ENCODE assay signal across 18 cellular contexts in the genomic region with DNA sequence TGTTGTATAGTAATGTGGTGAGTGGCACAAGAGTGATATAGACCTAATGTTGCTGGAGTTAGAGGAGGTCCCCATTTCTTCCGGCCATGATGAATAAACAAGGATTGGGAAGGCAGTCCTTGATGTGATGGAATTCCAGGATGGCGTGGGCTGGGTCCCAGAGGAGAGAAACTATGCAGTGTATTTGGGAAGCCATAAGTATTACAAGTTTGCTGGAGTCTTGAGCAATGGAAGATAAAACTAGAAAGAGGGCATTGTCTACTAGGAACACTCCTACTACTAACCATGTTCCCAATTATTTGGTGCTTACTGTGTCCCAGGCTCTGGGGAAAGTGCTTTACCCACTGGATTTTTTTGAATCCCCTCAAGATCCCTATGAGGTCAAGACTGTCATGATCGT. TPM values are rescaled to one million over a fixed set of nuclear protein-coding genes. Genes with fewer than 3 reads are reported as not detected.
A peak's percentile ranks its signal among the peaks of the same experiment; 100 is the strongest.
DNase-seq lines count a peak whose midpoint lies in the region; ATAC-seq and TF ChIP-seq lines count a peak whose summit lies in the region.
"Had no signal": no experiment of that assay in that cellular context is flagged by ENCODE, and none has a peak within 500 bp of the region (broad histone marks: within the 10 kb centered on the region; RNA-seq: fewer than 3 reads in every experiment).

No MANE protein-coding gene starts in this region.

- H3K4me2 ChIP-seq in osteoblast (ENCODE audit: insufficient read depth, low read length) = peak overlapping the region; percentile 45

- DNase-seq in COLO829 (ENCODE audit: low spot score) (peak; percentile 96), cardiac fibroblast (ENCODE audit: low read depth in 2 of 2) (peak; percentile 77 to 97), heart right ventricle (peak in 1 of 2 donors; percentile 23), osteoblast (ENCODE audit: insufficient read length, low spot score, missing footprints) (peak; percentile 86), GM19240 (ENCODE audit: insufficient read length, low spot score) (no peak), dorsolateral prefrontal cortex (no peak)
- DNase-seq: GF-D8; HFFc6; KBM-7; NCI-H1417 treated with DMSO at 0.1 percent for 48 hours; NCI-H1930; NCI-H2171 treated with DMSO at 0.1 percent for 48 hours; NCI-H446 treated with DMSO at 0.1 percent for 48 hours; NK-92 treated with Interleukin-12 subunit alpha and Interleukin-12 subunit beta, amount 100 ng/mL, for 24 hours; SJCRH30 had no signal

- H3K27me3 ChIP-seq in heart right ventricle (no peaks in the 10 kb centered on the region), osteoblast (ENCODE audit: insufficient read depth, low read length) (no peaks in the 10 kb centered on the region), dorsolateral prefrontal cortex (no peaks in the 10 kb centered on the region)
- H3K27me3 ChIP-seq: SJCRH30 had no signal

- WGBS in heart right ventricle, 2 donors = 65 to 69% methylated on average over 3 of the region's 3 CpGs

- H3K9me3 ChIP-seq in heart right ventricle = no peaks in the 10 kb centered on the region
- no peaks in the 10 kb centered on the region for H3K9me3 ChIP-seq in osteoblast (ENCODE audit: low read depth, low read length)

- peak overlapping the region; percentile 16 for H2AFZ ChIP-seq in osteoblast (ENCODE audit: low read length)

- peak overlapping the region in 3 of 10 donors; percentile 48 to 70 (median 51) for H3K27ac ChIP-seq in heart right ventricle
- H3K27ac ChIP-seq in osteoblast (ENCODE audit: low read depth, low read length) = peak overlapping the region; percentile 74
- no peak overlapping the region for H3K27ac ChIP-seq in dorsolateral prefrontal cortex
- H3K27ac ChIP-seq: SJCRH30 had no signal

- ATAC-seq in heart right ventricle (peak in 7 of 8 donors; percentile 58 to 89 (median 82)), GM19023 (IDR thresholded peaks at IDR 0.05; ENCODE audit: unreplicated experiment) (no peak), GM19397 (IDR thresholded peaks at IDR 0.05; ENCODE audit: unreplicated experiment) (no peak)

- H4K20me1 ChIP-seq in osteoblast (ENCODE audit: insufficient read depth, low read length) = no peaks in the 10 kb centered on the region

- no peaks in the 10 kb centered on the region for H3K36me3 ChIP-seq in heart right ventricle
- H3K36me3 ChIP-seq in osteoblast (ENCODE audit: insufficient read depth, low read length) = no peaks in the 10 kb centered on the region

- peaks cover 0 to 35% (median 7%) of the 10 kb centered on the region in 9 donors for H3K4me1 ChIP-seq in heart right ventricle
- H3K4me1 ChIP-seq in osteoblast (ENCODE audit: insufficient read depth, low read length) = peaks cover 18% of the 10 kb centered on the region

- intact Hi-C loops in heart right ventricle (cut with DNase I) (loop anchor here in 1 of 10 donors (10.0 kb wide), 1 partner anchor 71 kb away; no protein-coding TSS in a partner anchor), dorsolateral prefrontal cortex (cut with DNase I) (no loop called here)

- TF ChIP-seq CTCF in cardiac fibroblast (IDR thresholded peaks at IDR 0.05; ENCODE audit: low read depth, low read length) (no peak), heart right ventricle (IDR thresholded peaks at IDR 0.05) (no peak), osteoblast (IDR thresholded peaks at IDR 0.05; ENCODE audit: extremely low read depth, low read depth, low read length) (no peak), dorsolateral prefrontal cortex (IDR thresholded peaks at IDR 0.05 in 54 of 56, conservative IDR thresholded peaks at IDR 0.05 in 2 of 56; ENCODE audit: low read depth in 1 of 56, partially characterized antibody in 56 of 56) (no peak)

- no peak overlapping the region for H3K4me3 ChIP-seq in cardiac fibroblast (replicated peaks in 1 of 2; ENCODE audit: low read depth in 2 of 2, low read length in 2 of 2)
- no peak overlapping the region for H3K4me3 ChIP-seq in heart right ventricle
- H3K4me3 ChIP-seq in osteoblast (ENCODE audit: insufficient read depth, low read length) = no peak overlapping the region
- H3K4me3 ChIP-seq in dorsolateral prefrontal cortex = no peak overlapping the region
- H3K4me3 ChIP-seq: SJCRH30 had no signal

- peaks cover 9% of the 10 kb centered on the region for H3K79me2 ChIP-seq in osteoblast (ENCODE audit: insufficient read depth, low read length)

RNA-seq across cellular contexts. Expression of a gene that starts 20.0 kb away (rescaled TPM):
- total RNA-seq in heart right ventricle = 1 to 10 TPM in 7 of 10 donors, under 1 TPM in 3; 0.87 to 5.1 (median 1.7) TPM
- 1 to 10 TPM; 1.3 to 3.2 TPM for polyA plus RNA-seq in heart right ventricle
- total RNA-seq in osteoblast = 8.5 and 10.5 TPM in 2 replicates
- 10 to 100 TPM in 118 of 120 experiments, 1 to 10 TPM in 2; 8.6 to 50.7 (median 16.4) TPM for total RNA-seq in dorsolateral prefrontal cortex
- total RNA-seq: OCI-LY7 had no signal

Comparison
In these comparisons a context has a peak if more than half of its experiments do, and no peak if none do; other contexts are left out.
1. DNase-seq: peak in COLO829 (single experiment), cardiac fibroblast (2 of 2) and osteoblast (single experiment); none in GM19240 (single experiment) and dorsolateral prefrontal cortex (0 of 10).
2. ATAC-seq: peak in heart right ventricle (7 of 8); none in GM19023 (single experiment) and GM19397 (single experiment).